15 cellular contexts compared by ENCODE assay signal in the genomic region with DNA sequence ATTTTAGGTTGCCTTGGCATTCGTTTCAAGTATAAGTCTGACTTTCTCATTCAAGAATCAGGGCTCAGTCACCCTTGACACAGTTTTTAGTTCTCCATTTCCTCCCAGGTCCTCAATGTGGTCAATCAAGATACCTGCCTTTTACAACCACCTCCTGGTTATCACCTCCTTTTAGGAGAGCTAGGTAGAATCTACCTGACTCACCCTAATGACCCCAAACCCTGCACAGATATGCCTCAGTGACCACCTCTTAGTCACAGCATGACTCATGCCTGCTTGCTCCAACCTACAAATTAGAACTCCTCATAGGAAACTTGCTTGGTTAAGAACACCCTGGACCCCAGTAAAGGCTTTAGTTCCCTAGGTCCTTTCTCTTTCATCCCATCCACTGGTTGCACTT. TPM values are rescaled to one million over a fixed set of nuclear protein-coding genes. Genes with fewer than 3 reads are reported as not detected.
DNase-seq lines count a peak whose midpoint lies in the region; ATAC-seq, FAIRE-seq and TF ChIP-seq lines count a peak whose summit lies in the region.
"Had no signal": no experiment of that assay in that cellular context is flagged by ENCODE, and none has a peak within 500 bp of the region (broad histone marks: within the 10 kb centered on the region; RNA-seq: fewer than 3 reads in every experiment).

No MANE protein-coding gene starts in this region.

- no peak for TF ChIP-seq CTCF in keratinocyte (optimal IDR thresholded peaks at IDR 0.05 in 1 of 3, IDR thresholded peaks at IDR 0.05 in 1 of 3, conservative IDR thresholded peaks at IDR 0.05 in 1 of 3; ENCODE audit: extremely low read depth in 1 of 3, insufficient read depth in 2 of 3, low read length in 3 of 3)

- peak; percentile 50 for FAIRE-seq in H54 (lab: Jason Lieb, UNC)
- FAIRE-seq in keratinocyte (lab: Jason Lieb, UNC): peak; percentile 65

- H3K36me3 ChIP-seq in keratinocyte (ENCODE audit: control insufficient read depth in 2 of 2, extremely low read depth in 1 of 2, insufficient read depth in 2 of 2, low read length in 2 of 2): no peaks in the 10 kb centered on the region
- H3K36me3 ChIP-seq: gastrocnemius medialis, left ventricle myocardium inferior, neural progenitor cell, SJSA1 had no signal

- no peak overlapping the region for H3K27ac ChIP-seq in keratinocyte (ENCODE audit: control insufficient read depth, insufficient read depth, low read length)
- H3K27ac ChIP-seq: gastrocnemius medialis, left ventricle myocardium inferior, neural progenitor cell, SJSA1 had no signal

- no peak for TF ChIP-seq POLR2A in H54 (IDR thresholded peaks at IDR 0.05; ENCODE audit: low read depth, low read length)

- H3K9me1 ChIP-seq in keratinocyte (ENCODE audit: control insufficient read depth, extremely low read depth, insufficient read depth, low read length): no peaks in the 10 kb centered on the region

- ATAC-seq in HG02884 (IDR thresholded peaks at IDR 0.05; ENCODE audit: unreplicated experiment) (no peak), HG02870 (IDR thresholded peaks at IDR 0.05; ENCODE audit: unreplicated experiment) (no peak)
- ATAC-seq: gastrocnemius medialis had no signal

- dilution Hi-C loops in keratinocyte (cut with MboI; ENCODE audit: extremely low pct_ligation_motif_present, low sequenced_read_pairs): no loop called here

- H3K79me2 ChIP-seq in keratinocyte (ENCODE audit: control insufficient read depth, insufficient read depth, low read length): peaks cover 2% of the 10 kb centered on the region

- H3K4me2 ChIP-seq in keratinocyte (ENCODE audit: control insufficient read depth, extremely low read depth, insufficient read depth, low read depth, low read length): peak overlapping the region; percentile 1
- H3K4me2 ChIP-seq: neural progenitor cell had no signal

- no peaks in the 10 kb centered on the region for H3K9me3 ChIP-seq in keratinocyte (ENCODE audit: control insufficient read depth, low read depth, low read length)
- H3K9me3 ChIP-seq: gastrocnemius medialis, SJSA1 had no signal

- H3K4me1 ChIP-seq in keratinocyte (ENCODE audit: control insufficient read depth, extremely low read depth, insufficient read depth, low read length): peaks cover 17% of the 10 kb centered on the region
- H3K4me1 ChIP-seq: gastrocnemius medialis, left ventricle myocardium inferior, neural progenitor cell, SJSA1 had no signal

- no peaks in the 10 kb centered on the region for H3K27me3 ChIP-seq in keratinocyte (ENCODE audit: control insufficient read depth, extremely low read depth, insufficient read depth, low read length)
- H3K27me3 ChIP-seq: gastrocnemius medialis, neural progenitor cell, SJSA1 had no signal

- DNase-seq in ELR (ENCODE audit: low read depth) (peak; percentile 70), H54 (ENCODE audit: insufficient read length, low spot score) (no peak), RKO (ENCODE audit: low spot score) (peak; percentile 55), keratinocyte (ENCODE audit: low read depth, low spot score) (peak; percentile 36), NCI-H526 treated with DMSO at 0.1 percent for 48 hours (lab: John Stamatoyannopoulos, UW) (no peak), NCI-H2171 (lab: John Stamatoyannopoulos, UW) (no peak)
- DNase-seq: activated CD4-positive, CD25-positive, alpha-beta regulatory T cell; gastrocnemius medialis; left ventricle myocardium inferior; NCI-H446 treated with DMSO at 0.1 percent for 48 hours; stimulated activated naive CD4-positive, alpha-beta T cell had no signal

- no peak overlapping the region for H3K4me3 ChIP-seq in keratinocyte (ENCODE audit: control insufficient read depth in 2 of 3, extremely low read depth in 1 of 3, insufficient read depth in 2 of 3, low read depth in 1 of 3, low read length in 3 of 3)
- H3K4me3 ChIP-seq: gastrocnemius medialis, left ventricle myocardium inferior, neural progenitor cell, SJSA1 had no signal

- no peaks in the 10 kb centered on the region for H4K20me1 ChIP-seq in keratinocyte (ENCODE audit: control insufficient read depth, extremely low read depth, insufficient read depth, low read length)

- no peak overlapping the region for H2AFZ ChIP-seq in keratinocyte (ENCODE audit: control insufficient read depth, low read length)
- H2AFZ ChIP-seq: neural progenitor cell had no signal

- H3K9ac ChIP-seq in keratinocyte (ENCODE audit: control insufficient read depth, extremely low read depth, insufficient read depth, low read length): no peak overlapping the region
- H3K9ac ChIP-seq: neural progenitor cell had no signal

RNA-seq across cellular contexts. Expression of gene DMXL2, which starts 22.5 kb away (rescaled TPM):
- polyA plus RNA-seq in keratinocyte: 4.3 to 14.9 TPM (median 11.2 TPM) in 3 replicates
- polyA plus RNA-seq in keratinocyte (2011; ENCODE audit: low read depth): 6.3 TPM
- polyA plus RNA-seq in keratinocyte (2011; cell fraction: cytosol; rRNA removed): 3.1 and 6.9 TPM in 2 replicates
- polyA plus RNA-seq in keratinocyte (2011; cell fraction: nucleus; rRNA removed): 31.0 and 44.1 TPM in 2 replicates
- polyA plus RNA-seq in keratinocyte (2012; ENCODE audit: low replicate concordance): 6.5 and 6.9 TPM in 2 replicates
- 3.0 to 20.6 TPM (median 12.9 TPM) in 3 replicates for polyA minus RNA-seq in keratinocyte
- polyA minus RNA-seq in keratinocyte (2011; cell fraction: cytosol; rRNA and poly(A)+ RNA removed): 6.3 TPM
- polyA minus RNA-seq in keratinocyte (2011; cell fraction: nucleus; rRNA and poly(A)+ RNA removed): 14.4 and 33.4 TPM in 2 replicates

Comparison
In these comparisons a context has a peak if more than half of its experiments do, and no peak if none do; other contexts are left out.
1. DNase-seq: peak in ELR (single experiment), RKO (single experiment) and keratinocyte (single experiment); none in H54 (single experiment), NCI-H526 treated with DMSO at 0.1 percent for 48 hours (single experiment) and NCI-H2171 (single experiment).